13 cellular contexts compared by ENCODE assay signal in the genomic region with DNA sequence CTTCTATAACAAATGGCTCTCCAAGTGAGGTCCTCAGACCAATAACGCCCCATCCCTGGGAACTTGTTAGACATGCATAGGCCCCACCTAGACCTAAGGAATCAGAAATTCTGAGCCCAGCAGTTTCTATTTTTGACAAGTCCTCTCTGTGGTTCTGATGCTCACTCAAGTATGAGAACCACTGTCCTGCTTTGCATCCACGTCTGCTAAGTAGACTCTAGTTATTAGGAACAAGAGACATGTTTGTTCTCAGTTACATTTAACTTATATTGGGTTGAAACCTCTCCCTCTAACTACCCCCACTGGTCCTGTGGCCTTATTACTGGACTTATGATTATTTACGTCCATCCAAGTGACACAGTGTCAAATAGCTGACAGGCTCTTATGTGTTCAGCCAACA.
DNase-seq lines count a peak whose midpoint lies in the region; ATAC-seq and TF ChIP-seq lines count a peak whose summit lies in the region.
"Had no signal": no experiment of that assay in that cellular context is flagged by ENCODE, and none has a peak within 500 bp of the region (broad histone marks: within the 10 kb centered on the region; RNA-seq: fewer than 3 reads in every experiment).

No MANE protein-coding gene starts in this region.

- H3K27me3 ChIP-seq in suprapubic skin = no peaks in the 10 kb centered on the region

- H3K4me1 ChIP-seq in suprapubic skin = no peaks in the 10 kb centered on the region

- DNase-seq in GM13977 (ENCODE audit: low spot score) (peak; percentile 60), COLO668 (lab: John Stamatoyannopoulos, UW; ENCODE audit: unreplicated experiment) (no peak), suprapubic skin (ENCODE audit: low spot score in 2 of 2) (no peak), T-helper 2 cell (no peak)
- no peak for DNase-seq in activated naive CD4-positive, alpha-beta T cell treated with anti-CD3 and anti-CD28 coated beads, Interleukin-2, amount 50 U/mL, for 16 hours
- DNase-seq: activated CD4-positive, alpha-beta T cell treated with anti-CD3 and anti-CD28 coated beads for 1 hour; activated gamma-delta T cell; naive thymus-derived CD4-positive, alpha-beta T cell had no signal

- no peak overlapping the region for H3K27ac ChIP-seq in suprapubic skin
- H3K27ac ChIP-seq: SK-N-MC had no signal

- TF ChIP-seq CTCF in GM13977 (IDR thresholded peaks at IDR 0.05; ENCODE audit: extremely low read depth, insufficient read depth, missing control alignments) (no peak), suprapubic skin (IDR thresholded peaks at IDR 0.05) (no peak)

- H3K4me3 ChIP-seq in suprapubic skin = no peak overlapping the region
- H3K4me3 ChIP-seq: SK-N-MC had no signal

- H3K36me3 ChIP-seq in suprapubic skin = no peaks in the 10 kb centered on the region

- 80% methylated on average over 3 of the region's 3 CpGs for WGBS in suprapubic skin

- ATAC-seq in GM19395 (IDR thresholded peaks at IDR 0.05; ENCODE audit: unreplicated experiment) = peak; percentile 87
- ATAC-seq in HG02798 (IDR thresholded peaks at IDR 0.05; ENCODE audit: poor library complexity, unreplicated experiment) = peak; percentile 84
- ATAC-seq in HG03469 (IDR thresholded peaks at IDR 0.05; ENCODE audit: unreplicated experiment) = peak; percentile 79
- ATAC-seq: HCT116; naive thymus-derived CD4-positive, alpha-beta T cell had no signal

- in situ Hi-C loops in GM13977 (cut with MboI; ENCODE audit: low pct_unique_long_range_greater_than_20kb, low sequenced_read_pairs, unreplicated experiment) = no loop called here

- TF ChIP-seq EP300 in suprapubic skin (IDR thresholded peaks at IDR 0.05) = no peak

- H3K9me3 ChIP-seq in suprapubic skin = no peaks in the 10 kb centered on the region

- no peak for TF ChIP-seq POLR2A in suprapubic skin (IDR thresholded peaks at IDR 0.05)
